In genomic region chr13:20891768-20892167, GRCh38 we compare ENCODE assay signal across 19 cellular contexts.
"Had no signal": no experiment of that assay in that cellular context is flagged by ENCODE, and none has a peak within 500 bp of the region (broad histone marks: within the 10 kb centered on the region; RNA-seq: fewer than 3 reads in every experiment).

No MANE protein-coding gene starts in this region.

- H3K9ac ChIP-seq: neural progenitor cell had no signal

- H3K36me3 Mint-ChIP-seq: type B pancreatic cell had no signal

- H3K4me1 ChIP-seq: foreskin keratinocyte, neural progenitor cell, suprapubic skin had no signal

- H3K27ac ChIP-seq: foreskin keratinocyte, neural progenitor cell, ovary, spleen, suprapubic skin had no signal

- H3K36me3 ChIP-seq: neural progenitor cell, ovary had no signal

- H3K9me3 Mint-ChIP-seq: activated naive CD4-positive, alpha-beta T cell treated with anti-CD3 and anti-CD28 coated beads, Interleukin-2, amount 50 U/mL, for 24 hours; activated T-helper 2 cell treated with anti-CD3 and anti-CD28 coated beads, Interferon-gamma antibody, Interleukin-2, Interleukin-4, amounts not matched to agents 10 μg/mL and 5 μg/mL and 100 μg/mL, durations not matched to agents 14 hours and 24 hours and 36 hours; brain; dendritic cell treated with granulocyte-macrophage colony-stimulating factor and Interleukin-4, amounts not matched to agents 40 ng/mL and 50 ng/mL, for 4 days; neural progenitor cell; stimulated activated naive CD8-positive, alpha-beta T cell treated with anti-CD3 and anti-CD28 coated beads, Interleukin-15, Interleukin-2, amounts not matched to agents 100 ng/mL and 50 ng/mL, for 24 hours; type B pancreatic cell had no signal

- H3K27me3 ChIP-seq: foreskin keratinocyte, neural progenitor cell, ovary, spleen, suprapubic skin had no signal

- H3K27me3 Mint-ChIP-seq: activated naive CD4-positive, alpha-beta T cell treated with anti-CD3 and anti-CD28 coated beads, Interleukin-2, amount 50 U/mL, for 24 hours; brain; dendritic cell treated with granulocyte-macrophage colony-stimulating factor and Interleukin-4, amounts not matched to agents 40 ng/mL and 50 ng/mL, for 4 days; stimulated activated naive CD8-positive, alpha-beta T cell treated with anti-CD3 and anti-CD28 coated beads, Interleukin-15, Interleukin-2, amounts not matched to agents 100 ng/mL and 50 ng/mL, for 24 hours; type B pancreatic cell had no signal

- H3K4me1 Mint-ChIP-seq: brain, neural progenitor cell had no signal

- DNase-seq: amygdala; effector memory CD4-positive, alpha-beta T cell; foreskin keratinocyte; glutamatergic neuron; hypothalamus; kidney glomerular epithelial cell; ovary; spleen; T-helper 9 cell had no signal

- ATAC-seq: activated CD4-positive, CD25-positive, alpha-beta regulatory T cell treated with anti-CD3 and anti-CD28 coated beads, Interleukin-2, amount 50 U/mL, for 24 hours; foreskin keratinocyte; sciatic nerve had no signal

- H3K4me3 Mint-ChIP-seq: brain; dendritic cell treated with granulocyte-macrophage colony-stimulating factor and Interleukin-4, amounts not matched to agents 40 ng/mL and 50 ng/mL, for 4 days; neural progenitor cell; type B pancreatic cell had no signal

- H3K4me3 ChIP-seq: neural progenitor cell, ovary, spleen, suprapubic skin had no signal

- H3K4me2 ChIP-seq: neural progenitor cell had no signal

- H3K27ac Mint-ChIP-seq: activated naive CD4-positive, alpha-beta T cell treated with anti-CD3 and anti-CD28 coated beads, Interleukin-2, amount 50 U/mL, for 24 hours; activated T-helper 2 cell treated with anti-CD3 and anti-CD28 coated beads, Interferon-gamma antibody, Interleukin-2, Interleukin-4, amounts not matched to agents 10 μg/mL and 5 μg/mL and 100 μg/mL, durations not matched to agents 14 hours and 24 hours and 36 hours; brain; dendritic cell treated with granulocyte-macrophage colony-stimulating factor and Interleukin-4, amounts not matched to agents 40 ng/mL and 50 ng/mL, for 4 days; neural progenitor cell; stimulated activated naive CD8-positive, alpha-beta T cell treated with anti-CD3 and anti-CD28 coated beads, Interleukin-15, Interleukin-2, amounts not matched to agents 100 ng/mL and 50 ng/mL, for 24 hours; type B pancreatic cell had no signal

- H2AFZ ChIP-seq: neural progenitor cell had no signal

- H3K9me3 ChIP-seq: ovary, spleen, suprapubic skin had no signal
